In the genomic region with DNA sequence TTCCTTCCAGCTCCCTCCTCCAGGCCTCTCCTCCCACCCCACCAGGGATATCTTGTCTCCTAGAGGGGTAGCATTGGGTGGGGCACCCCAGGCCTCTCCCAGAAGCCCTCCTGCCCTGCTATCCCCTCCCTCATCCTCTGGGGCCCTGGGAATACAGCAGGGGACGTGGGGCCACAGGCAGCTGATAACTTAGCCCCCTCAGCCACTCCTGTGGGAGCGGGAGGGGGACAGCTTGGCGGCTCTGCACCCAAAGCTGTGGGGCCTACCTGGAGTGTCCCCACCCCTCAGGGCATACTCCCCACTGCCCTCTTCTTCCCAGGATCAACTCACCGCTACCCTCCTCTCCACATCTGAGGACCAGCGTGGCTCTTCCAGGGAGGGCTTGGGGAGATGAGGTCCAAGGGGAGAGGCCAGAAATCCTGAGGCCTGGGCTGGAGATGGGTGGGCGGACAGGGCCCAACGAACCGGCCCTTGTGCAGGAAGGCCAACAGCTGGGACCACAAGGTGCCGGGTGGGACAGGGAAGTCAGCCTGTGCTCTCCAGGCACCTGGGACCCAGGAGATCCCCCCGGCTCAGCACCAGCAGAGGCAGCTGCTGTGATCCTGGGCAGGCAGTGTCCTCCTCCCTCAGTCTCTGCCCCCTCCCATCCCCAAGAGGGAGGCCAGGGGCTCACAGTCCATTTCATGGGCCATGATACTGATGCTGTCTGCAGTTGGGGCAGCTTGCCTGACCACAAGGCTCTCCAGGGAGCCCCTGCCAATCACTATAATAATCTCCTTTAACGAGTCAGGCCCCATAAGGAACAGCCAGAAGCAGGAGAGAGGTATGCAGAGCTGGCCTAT, we compare ENCODE assay signal across 9 cellular contexts. TPM values are rescaled to one million over a fixed set of nuclear protein-coding genes. Genes with fewer than 3 reads are reported as not detected.
DNase-seq lines count a peak whose midpoint lies in the region; FAIRE-seq and TF ChIP-seq lines count a peak whose summit lies in the region.
"Had no signal": no experiment of that assay in that cellular context is flagged by ENCODE, and none has a peak within 500 bp of the region (broad histone marks: within the 10 kb centered on the region; RNA-seq: fewer than 3 reads in every experiment).

No MANE protein-coding gene starts in this region.

- BruUV-seq in Calu3 (replicated peaks; lab: Mats Ljungman, UMichigan) = no TSS peak

- in situ Hi-C loops in GM13976 (cut with MboI; ENCODE audit: low sequenced_read_pairs, unreplicated experiment) = no loop called here

- peaks cover 99% of the 10 kb centered on the region for H3K36me3 Mint-ChIP-seq in Calu3 (ENCODE audit: insufficient read depth, unreplicated experiment)

- no peaks in the 10 kb centered on the region for H3K79me2 ChIP-seq in parathyroid adenoma

- H3K4me1 ChIP-seq in parathyroid adenoma = peaks cover 18% of the 10 kb centered on the region

- H3K4me3 Mint-ChIP-seq in Calu3 (ENCODE audit: low read depth, unreplicated experiment) = peak overlapping the region; percentile 14

- intact Hi-C loops in Calu3 (cut with micrococcal nuclease; ENCODE audit: unreplicated experiment) = no loop called here

- FAIRE-seq in frontal cortex (lab: Jason Lieb, UNC) = no peak

- H3K27me3 Mint-ChIP-seq in Calu3 (ENCODE audit: unreplicated experiment) = no peaks in the 10 kb centered on the region

- peak overlapping the region; percentile 92 for H3K27ac Mint-ChIP-seq in Calu3 (ENCODE audit: unreplicated experiment)

- H3K9ac ChIP-seq in parathyroid adenoma = no peak overlapping the region

- no peak overlapping the region for H3K4me2 ChIP-seq in parathyroid adenoma (ENCODE audit: low read length)

- TF ChIP-seq CTCF in Calu3 (IDR thresholded peaks at IDR 0.05; ENCODE audit: unreplicated experiment) (no peak), parathyroid adenoma (IDR thresholded peaks at IDR 0.05) (no peak), GM13976 (IDR thresholded peaks at IDR 0.05; ENCODE audit: borderline replicate concordance, control extremely low read depth, extremely low read depth, insufficient read depth, missing control alignments) (no peak)

- DNase-seq in Calu3 (no peak), SK-N-DZ (ENCODE audit: low spot score) (peak; percentile 32), fibroblast of gingiva (ENCODE audit: low read depth) (peak; percentile 85), frontal cortex (ENCODE audit: low spot score in 2 of 2) (no peak), NOMO-1 treated with DMSO at 0.1 percent for 48 hours (lab: John Stamatoyannopoulos, UW; ENCODE audit: unreplicated experiment) (no peak), GM13976 (ENCODE audit: low spot score) (no peak)
- DNase-seq in NK-92 treated with Interleukin-12 subunit alpha and Interleukin-12 subunit beta, amount 100 ng/mL, for 24 hours (lab: John Stamatoyannopoulos, UW) = no peak
- DNase-seq: NCI-H510A had no signal

- no peaks in the 10 kb centered on the region for H3K9me3 ChIP-seq in parathyroid adenoma (ENCODE audit: control insufficient read depth, low read length)

- no peaks in the 10 kb centered on the region for H3K27me3 ChIP-seq in parathyroid adenoma (ENCODE audit: control insufficient read depth, insufficient read depth, low read length)

- H3K4me1 Mint-ChIP-seq in Calu3 (ENCODE audit: low read depth, unreplicated experiment) = peaks cover 31% of the 10 kb centered on the region

- H3K9me3 Mint-ChIP-seq in Calu3 (ENCODE audit: low read depth, unreplicated experiment) = no peaks in the 10 kb centered on the region

- no peak overlapping the region for H3K4me3 ChIP-seq in parathyroid adenoma (ENCODE audit: low read depth, low read length)

- no peak overlapping the region for H2AFZ ChIP-seq in parathyroid adenoma

- H3K36me3 ChIP-seq in parathyroid adenoma (ENCODE audit: control insufficient read depth, insufficient read depth, low read length) = no peaks in the 10 kb centered on the region

- CTCF ChIA-PET in Calu3 (lab: Charles Lee) = no interaction called here

- peak overlapping the region; percentile 84 for H3K27ac ChIP-seq in parathyroid adenoma

RNA-seq across cellular contexts. Expression of a gene that starts 23.2 kb away (rescaled TPM):
- 605 and 821 TPM in 2 replicates for total RNA-seq in Calu3 (2022)
- 15.6 and 18.2 TPM in 2 replicates for polyA plus RNA-seq in SK-N-DZ (2014; cell fraction: cytosol; rRNA removed)
- polyA plus RNA-seq in SK-N-DZ (2014; cell fraction: nucleus; rRNA removed) = 45.6 and 148 TPM in 2 replicates
- 1.6 TPM for total RNA-seq in frontal cortex

RNA-seq across cellular contexts. Expression of a gene that starts 53.0 kb away (rescaled TPM):
- total RNA-seq in Calu3 (2022) (8,437 and 9,950 TPM in 2 replicates), frontal cortex (6,549 TPM)
- 15.5 and 29.5 TPM in 2 replicates for polyA plus RNA-seq in SK-N-DZ (2014; cell fraction: cytosol; rRNA removed)
- polyA plus RNA-seq in SK-N-DZ (2014; cell fraction: nucleus; rRNA removed) = 347 and 1,650 TPM in 2 replicates

RNA-seq across cellular contexts. Expression of a gene that starts 59.4 kb away (rescaled TPM):
- total RNA-seq in Calu3 (2022) = 40.2 and 51.9 TPM in 2 replicates
- polyA plus RNA-seq in SK-N-DZ (2014; cell fraction: cytosol; rRNA removed) = 25.3 and 31.8 TPM in 2 replicates
- polyA plus RNA-seq in SK-N-DZ (2014; cell fraction: nucleus; rRNA removed) = 28.6 and 39.3 TPM in 2 replicates
- total RNA-seq in frontal cortex = 8.2 TPM

Comparison
In these comparisons a context has a peak if more than half of its experiments do, and no peak if none do; other contexts are left out.
1. DNase-seq: peak in SK-N-DZ (single experiment) and fibroblast of gingiva (single experiment); none in Calu3 (single experiment), NK-92 treated with Interleukin-12 subunit alpha and Interleukin-12 subunit beta, amount 100 ng/mL, for 24 hours (single experiment), frontal cortex (0 of 2), NOMO-1 treated with DMSO at 0.1 percent for 48 hours (single experiment) and GM13976 (single experiment).
2. RNA of a gene that starts 23.2 kb away (total RNA-seq): 605 to 821 TPM in Calu3; 1.6 TPM in frontal cortex (single experiment); every median in the first group is over 100 times any median in the second.